In the genomic region with DNA sequence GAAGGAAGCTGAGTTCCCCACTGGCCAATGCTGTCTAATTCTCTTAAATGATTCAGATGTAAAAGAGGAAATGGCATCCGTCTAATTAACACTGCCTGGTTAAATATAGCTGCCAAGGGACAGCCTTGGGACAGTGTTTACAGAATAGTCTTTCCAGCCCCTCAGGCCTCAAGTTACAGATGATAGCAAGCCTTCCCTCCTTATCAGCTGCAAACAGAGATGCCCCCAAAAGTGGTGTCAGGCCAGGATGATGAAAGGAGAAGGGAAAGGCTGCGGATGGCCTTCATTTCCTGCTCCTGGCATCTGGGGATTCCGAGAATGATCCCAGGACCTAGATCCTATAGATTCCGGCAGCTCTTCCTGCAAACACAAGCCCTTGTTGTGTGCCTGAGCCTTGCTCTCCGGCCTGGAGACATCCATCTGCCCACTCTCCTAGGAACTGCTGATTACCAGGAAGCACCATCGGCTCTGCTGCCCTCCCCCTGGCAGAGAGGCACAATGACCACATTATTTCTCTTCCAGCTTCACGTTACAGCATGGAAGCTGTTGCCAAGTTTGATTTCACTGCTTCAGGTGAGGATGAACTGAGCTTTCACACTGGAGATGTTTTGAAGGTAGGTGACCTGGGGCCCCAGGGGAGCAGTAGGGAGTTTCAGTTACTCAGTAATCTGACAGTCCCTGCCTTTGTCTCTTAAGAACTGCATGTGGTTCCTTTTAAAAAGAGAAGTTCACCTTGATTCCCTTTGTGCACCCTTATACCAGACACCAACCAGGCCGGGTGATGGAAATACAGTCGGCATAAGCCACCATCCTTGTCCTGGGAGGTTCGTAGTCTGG, we compare ENCODE assay signal across 2 cellular contexts.
TF ChIP-seq lines count a peak whose summit lies in the region.

No MANE protein-coding gene starts in this region.

TF ChIP-seq in GM23338, 12 proteins besides CTCF, POLR2A, EP300 and RAD21:
- TF ChIP-seq JUNB (IDR thresholded peaks at IDR 0.05; ENCODE audit: unreplicated experiment) (no peak), POLR2AphosphoS5 (IDR thresholded peaks at IDR 0.05; ENCODE audit: low read depth) (no peak), ZNF114 (CRISPR knock-in tag; IDR thresholded peaks at IDR 0.05) (no peak)

TF ChIP-seq in HepG2, 621 proteins besides CTCF, POLR2A, EP300 and RAD21:
- TF ChIP-seq GATAD2A (CRISPR knock-in tag; IDR thresholded peaks at IDR 0.05) (no peak), SOX5 (CRISPR knock-in tag; IDR thresholded peaks at IDR 0.05; ENCODE audit: borderline replicate concordance) (0 out of 2 replicates have a peak, but pooled peaks have one; percentile 9), SOX13 (IDR thresholded peaks at IDR 0.05) (no peak), SOX13 (CRISPR knock-in tag; conservative IDR thresholded peaks at IDR 0.05 in 1 of 2, IDR thresholded peaks at IDR 0.05 in 1 of 2) (0 out of 4 replicates have a peak, but pooled peaks of 1 of the 2 experiments have one; percentile 8), ELF1 (CRISPR knock-in tag; IDR thresholded peaks at IDR 0.05) (0 out of 2 replicates have a peak, but pooled peaks have one; percentile 29)
TF ChIP-seq in HepG2: peak in this region for 3.
